ENCODE assay signal across 8 cellular contexts in genomic region chr5:180868960-180869359, GRCh38. TPM values are rescaled to one million over a fixed set of nuclear protein-coding genes. Genes with fewer than 3 reads are reported as not detected.
DNase-seq lines count a peak whose midpoint lies in the region; ATAC-seq and TF ChIP-seq lines count a peak whose summit lies in the region.

No MANE protein-coding gene starts in this region.

- peak; percentile 79 for TF ChIP-seq CTCF in GM10248 (IDR thresholded peaks at IDR 0.05; ENCODE audit: control extremely low read depth, extremely low read depth, low read depth, missing control alignments)
- peak; percentile 79 for TF ChIP-seq CTCF in MM.1S (IDR thresholded peaks at IDR 0.05; ENCODE audit: low read length)
- peak; percentile 93 for TF ChIP-seq CTCF in foreskin fibroblast (IDR thresholded peaks at IDR 0.05; ENCODE audit: low read depth, low read length)
- peak in 1 of 3 donors; percentile 21 for TF ChIP-seq CTCF in omental fat pad (IDR thresholded peaks at IDR 0.05)
- TF ChIP-seq CTCF in upper lobe of left lung (IDR thresholded peaks at IDR 0.05) = peak; percentile 66 to 85 (median 78)

- no peak overlapping the region for H3K4me2 ChIP-seq in MM.1S (ENCODE audit: low read depth, low read length)

- no peaks in the 10 kb centered on the region for H3K9me3 ChIP-seq in MM.1S (replicated peaks; ENCODE audit: insufficient read depth, low read length)
- no peaks in the 10 kb centered on the region for H3K9me3 ChIP-seq in upper lobe of left lung

- no peaks in the 10 kb centered on the region for H3K9me2 ChIP-seq in MM.1S (replicated peaks; ENCODE audit: insufficient read depth, low read length)

- ATAC-seq in omental fat pad (ENCODE audit: low FRiP score) = peak; percentile 66
- ATAC-seq in upper lobe of left lung (ENCODE audit: low FRiP score in 2 of 2) = peak; percentile 82 to 84
- ATAC-seq in GM18867 (IDR thresholded peaks at IDR 0.05; ENCODE audit: unreplicated experiment) = no peak

- TF ChIP-seq EP300 in upper lobe of left lung (IDR thresholded peaks at IDR 0.05) = no peak

- no peak overlapping the region for H3K27ac ChIP-seq in MM.1S (ENCODE audit: low read length)
- H3K27ac ChIP-seq in upper lobe of left lung = peak overlapping the region in 3 of 4 donors; percentile 22 to 66 (median 51)

- H2AFZ ChIP-seq in MM.1S (ENCODE audit: low read length) = no peak overlapping the region

- no peaks in the 10 kb centered on the region for H3F3A ChIP-seq in MM.1S (ENCODE audit: insufficient read depth, low read length)

- POLR2A ChIA-PET in GM10248 (lab: Yijun Ruan, JAX) = no interaction called here

- no peaks in the 10 kb centered on the region for H3K4me1 ChIP-seq in MM.1S (ENCODE audit: low read length)
- H3K4me1 ChIP-seq in upper lobe of left lung = peaks cover under 1 to 13% (median 3%) of the 10 kb centered on the region in 4 donors

- H3K79me2 ChIP-seq in MM.1S (ENCODE audit: low read length) = no peaks in the 10 kb centered on the region

- H3K36me3 ChIP-seq in MM.1S (replicated peaks; ENCODE audit: insufficient read depth, low read length) (no peaks in the 10 kb centered on the region), upper lobe of left lung (no peaks in the 10 kb centered on the region)

- CTCF ChIA-PET in GM10248 (lab: Yijun Ruan, JAX) = interaction anchor here (0.8 to 3.4 kb wide), 27 partner anchors 8 to 299 kb away, joined by 3 to 13 read pairs (median 4); no protein-coding TSS in a partner anchor

- H3K4me3 ChIP-seq in MM.1S (ENCODE audit: low read length) (no peak overlapping the region), foreskin fibroblast (ENCODE audit: low read depth in 1 of 2, low read length in 2 of 2) (no peak overlapping the region), upper lobe of left lung (no peak overlapping the region)

- DNase-seq in GM10248 (ENCODE audit: extremely low spot score) (peak; percentile 50), MM.1S (peak; percentile 57), SHP77 treated with DMSO at 0.1 percent for 48 hours (lab: John Stamatoyannopoulos, UW) (peak; percentile 79), foreskin fibroblast (peak; percentile 51 to 85), omental fat pad (ENCODE audit: low spot score) (peak; percentile 91), upper lobe of left lung (peak in 1 of 2 donors; percentile 84)
- DNase-seq in activated effector memory CD4-positive, alpha-beta T cell treated with Interleukin-2 at 50 U/mL for 16 hours = peak; percentile 31

- H3K9ac ChIP-seq in MM.1S (ENCODE audit: low read length) = no peak overlapping the region

- no peaks in the 10 kb centered on the region for H4K20me1 ChIP-seq in MM.1S (ENCODE audit: insufficient read depth, low read length)

- 1 to 4% methylated on average over 3 of the region's 3 CpGs for WGBS in upper lobe of left lung, 2 donors

- H3K27me3 ChIP-seq in MM.1S (replicated peaks; ENCODE audit: insufficient read depth, low read length) (no peaks in the 10 kb centered on the region), upper lobe of left lung (no peaks in the 10 kb centered on the region)

- no peak for TF ChIP-seq POLR2A in upper lobe of left lung (IDR thresholded peaks at IDR 0.05)

RNA-seq across cellular contexts. Expression of gene ZFP62, which starts 7.9 kb away (rescaled TPM):
- total RNA-seq in omental fat pad (10 to 100 TPM in 3 of 4 donors, 1 to 10 TPM in 1; 9.2 to 21.8 (median 10.8) TPM), upper lobe of left lung (10 to 100 TPM; 19.6 to 41.2 (median 26.1) TPM)

RNA-seq across cellular contexts. Expression of gene BTNL8, which starts 30.0 kb away (rescaled TPM):
- total RNA-seq in omental fat pad (1 to 10 TPM; 1.3 to 8.8 (median 3.0) TPM), upper lobe of left lung (10 to 100 TPM in 1 of 6 donors, 1 to 10 TPM in 4, not detected in 1; 1.2 to 10.0 (median 3.6) TPM)
